In genomic region chr7:931871-932650, GRCh38 we compare ENCODE assay signal across 24 cellular contexts. TPM values are rescaled to one million over a fixed set of nuclear protein-coding genes. Genes with fewer than 3 reads are reported as not detected.
DNase-seq lines count a peak whose midpoint lies in the region; ATAC-seq and TF ChIP-seq lines count a peak whose summit lies in the region.
"Had no signal": no experiment of that assay in that cellular context is flagged by ENCODE, and none has a peak within 500 bp of the region (broad histone marks: within the 10 kb centered on the region; RNA-seq: fewer than 3 reads in every experiment).

No MANE protein-coding gene starts in this region.

- POLR2A ChIA-PET in activated CD4-positive, alpha-beta T cell treated with anti-CD3 and anti-CD28 coated beads for 36 hours (lab: Charles Lee): no interaction called here

- no peak overlapping the region for H3K4me3 ChIP-seq in BLaER1
- no peak overlapping the region for H3K4me3 ChIP-seq in Peyer's patch
- H3K4me3 ChIP-seq in sigmoid colon: no peak overlapping the region
- H3K4me3 ChIP-seq: body of pancreas, prostate gland, stomach, upper lobe of left lung had no signal

- H3K27me3 Mint-ChIP-seq in immature natural killer cell (ENCODE audit: low read depth in 3 of 3): peaks cover 15 to 28% (median 23%) of the 10 kb centered on the region in 3 donors
- no peaks in the 10 kb centered on the region for H3K27me3 Mint-ChIP-seq in activated CD4-positive, alpha-beta T cell treated with anti-CD3 and anti-CD28 coated beads for 36 hours
- H3K27me3 Mint-ChIP-seq: activated T-cell treated with anti-CD3 and anti-CD28 coated beads, Interleukin-2, amount 50 U/mL, for 24 hours had no signal

- peak overlapping the region in 4 of 6 donors; percentile 11 to 62 (median 48) for H3K27ac Mint-ChIP-seq in immature natural killer cell
- no peak overlapping the region for H3K27ac Mint-ChIP-seq in activated CD4-positive, alpha-beta T cell treated with anti-CD3 and anti-CD28 coated beads for 36 hours
- H3K27ac Mint-ChIP-seq: activated T-cell treated with anti-CD3 and anti-CD28 coated beads, Interleukin-2, amount 50 U/mL, for 24 hours; T-helper 1 cell treated with Interleukin-12 subunit alpha and Interleukin-12 subunit beta and Interleukin-4 antibody, amounts not matched to agents 30 μg/mL and 1 μg/mL, for 36 hours had no signal

- no peak for ATAC-seq in HG03378 (IDR thresholded peaks at IDR 0.05; ENCODE audit: unreplicated experiment)
- no peak for ATAC-seq in activated CD4-positive, alpha-beta T cell treated with anti-CD3 and anti-CD28 coated beads for 36 hours
- ATAC-seq: body of pancreas had no signal

- 91 to 92% methylated on average over 21 of the region's 21 CpGs for WGBS in sigmoid colon, 2 donors

- no peak overlapping the region for H3K9ac ChIP-seq in BLaER1
- H3K9ac ChIP-seq: SK-N-SH had no signal

- CTCF ChIA-PET in activated CD4-positive, alpha-beta T cell treated with anti-CD3 and anti-CD28 coated beads for 36 hours (lab: Charles Lee): no interaction called here

- peak overlapping the region; percentile 56; the same call in 1 of the 2 replicates for H3K27ac ChIP-seq in BLaER1
- H3K27ac ChIP-seq in Peyer's patch: no peak overlapping the region
- no peak overlapping the region for H3K27ac ChIP-seq in sigmoid colon
- H3K27ac ChIP-seq: body of pancreas, epithelial cell of prostate, prostate gland, RWPE1, stomach had no signal

- no peaks in the 10 kb centered on the region for H3K9me3 Mint-ChIP-seq in immature natural killer cell
- no peaks in the 10 kb centered on the region for H3K9me3 Mint-ChIP-seq in activated CD4-positive, alpha-beta T cell treated with anti-CD3 and anti-CD28 coated beads for 36 hours (ENCODE audit: low read depth)
- H3K9me3 Mint-ChIP-seq: T-helper 1 cell treated with Interleukin-12 subunit alpha and Interleukin-12 subunit beta and Interleukin-4 antibody, amounts not matched to agents 30 μg/mL and 1 μg/mL, for 36 hours had no signal

- H3K4me3 Mint-ChIP-seq in immature natural killer cell: no peak overlapping the region
- no peak overlapping the region for H3K4me3 Mint-ChIP-seq in activated CD4-positive, alpha-beta T cell treated with anti-CD3 and anti-CD28 coated beads for 36 hours
- H3K4me3 Mint-ChIP-seq: activated T-cell treated with anti-CD3 and anti-CD28 coated beads, Interleukin-2, amount 50 U/mL, for 24 hours; T-helper 1 cell treated with Interleukin-12 subunit alpha and Interleukin-12 subunit beta and Interleukin-4 antibody, amounts not matched to agents 30 μg/mL and 1 μg/mL, for 36 hours had no signal

- H4K20me1 ChIP-seq in BLaER1: peaks cover 20% of the 10 kb centered on the region; the same call in 1 of the 2 replicates

- TF ChIP-seq CTCF in Peyer's patch (IDR thresholded peaks at IDR 0.05): no peak
- TF ChIP-seq CTCF in sigmoid colon (IDR thresholded peaks at IDR 0.05): no peak

- peaks cover 0 to 8% (median 0%) of the 10 kb centered on the region in 3 donors for H3K36me3 Mint-ChIP-seq in immature natural killer cell
- no peaks in the 10 kb centered on the region for H3K36me3 Mint-ChIP-seq in activated CD4-positive, alpha-beta T cell treated with anti-CD3 and anti-CD28 coated beads for 36 hours (ENCODE audit: low read depth)

- intact Hi-C loops in sigmoid colon (cut with DNase I): no loop called here
- intact Hi-C loops in activated CD4-positive, alpha-beta T cell treated with anti-CD3 and anti-CD28 coated beads for 36 hours (cut with DNase I, micrococcal nuclease): no loop called here

- TF ChIP-seq POLR2A in Peyer's patch (IDR thresholded peaks at IDR 0.05): no peak
- no peak for TF ChIP-seq POLR2A in sigmoid colon (IDR thresholded peaks at IDR 0.05)

- peak overlapping the region; percentile 63 for H3K4me2 ChIP-seq in BLaER1
- H3K4me2 ChIP-seq: SK-N-SH had no signal

- no peaks in the 10 kb centered on the region for H3K9me3 ChIP-seq in BLaER1
- no peaks in the 10 kb centered on the region for H3K9me3 ChIP-seq in Peyer's patch
- H3K9me3 ChIP-seq in sigmoid colon: no peaks in the 10 kb centered on the region
- H3K9me3 ChIP-seq: body of pancreas, prostate gland, SK-N-SH, stomach, upper lobe of left lung had no signal

- no peaks in the 10 kb centered on the region for H3K27me3 ChIP-seq in BLaER1
- H3K27me3 ChIP-seq in Peyer's patch: no peaks in the 10 kb centered on the region
- H3K27me3 ChIP-seq in sigmoid colon: no peaks in the 10 kb centered on the region
- H3K27me3 ChIP-seq: body of pancreas, stomach, upper lobe of left lung had no signal

- peak in 2 of 3 donors; percentile 36 to 39 for DNase-seq in Peyer's patch
- no peak for DNase-seq in immature natural killer cell
- DNase-seq in sigmoid colon: peak; percentile 52
- no peak for DNase-seq in NCI-H69 (lab: John Stamatoyannopoulos, UW)
- no peak for DNase-seq in glomerular visceral epithelial cell (ENCODE audit: extremely low spot score)
- DNase-seq in activated CD4-positive, alpha-beta T cell treated with anti-CD3 and anti-CD28 coated beads for 36 hours: no peak
- DNase-seq: C1 segment of cervical spinal cord; cerebellar nuclear complex; effector CD4-positive, alpha-beta T cell; Kasumi-1; NCI-H1436 treated with DMSO at 0.1 percent for 48 hours; NCI-H82; SK-N-SH; stomach had no signal

- H3K4me1 ChIP-seq in BLaER1 (peaks cover 88% of the 10 kb centered on the region), Peyer's patch (peaks cover 0 to 15% (median 2%) of the 10 kb centered on the region in 4 donors), sigmoid colon (peaks cover 0 to 19% (median 13%) of the 10 kb centered on the region in 4 donors)
- H3K4me1 ChIP-seq: body of pancreas, prostate gland had no signal

- no peak for TF ChIP-seq EP300 in sigmoid colon (IDR thresholded peaks at IDR 0.05)

- H3K4me1 Mint-ChIP-seq in immature natural killer cell: peaks cover 49 to 56% of the 10 kb centered on the region in 2 donors
- peaks cover 29% of the 10 kb centered on the region for H3K4me1 Mint-ChIP-seq in activated CD4-positive, alpha-beta T cell treated with anti-CD3 and anti-CD28 coated beads for 36 hours

- H3K36me3 ChIP-seq in BLaER1 (peaks cover 18% of the 10 kb centered on the region; the same call in 1 of the 2 replicates), Peyer's patch (peaks cover 0 to 5% (median 0%) of the 10 kb centered on the region in 3 donors), sigmoid colon (peaks cover 0 to 5% (median 0%) of the 10 kb centered on the region in 4 donors)
- H3K36me3 ChIP-seq: prostate gland had no signal

RNA-seq across cellular contexts. Expression of gene ADAP1, which starts 22.4 kb away (rescaled TPM):
- 100 to 1,000 TPM; 102 to 146 (median 133) TPM for total RNA-seq in Peyer's patch
- 10 to 100 TPM; 49.7 to 72.1 (median 55.1) TPM for polyA plus RNA-seq in immature natural killer cell
- total RNA-seq in sigmoid colon: 10 to 100 TPM; 11.4 to 72.6 (median 28.9) TPM
- polyA plus RNA-seq in sigmoid colon: 100 to 1,000 TPM in 2 of 3 donors, 10 to 100 TPM in 1; 99.1 to 157 (median 109) TPM
- total RNA-seq in activated CD4-positive, alpha-beta T cell treated with anti-CD3 and anti-CD28 coated beads for 36 hours: 10 to 100 TPM; 13.1 to 14.8 TPM

RNA-seq across cellular contexts. Expression of gene COX19, which starts 43.3 kb away (rescaled TPM):
- total RNA-seq in Peyer's patch (10 to 100 TPM; 15.9 to 41.3 (median 24.7) TPM), sigmoid colon (10 to 100 TPM in 1 of 4 donors, 1 to 10 TPM in 3; 8.9 to 12.7 (median 9.3) TPM)
- polyA plus RNA-seq in immature natural killer cell (10 to 100 TPM; 12.7 to 24.0 (median 18.1) TPM), sigmoid colon (10 to 100 TPM in 1 of 3 donors, 1 to 10 TPM in 2; 5.1 to 11.5 (median 6.0) TPM)
- total RNA-seq in activated CD4-positive, alpha-beta T cell treated with anti-CD3 and anti-CD28 coated beads for 36 hours: 10 to 100 TPM; 11.3 to 14.6 TPM

RNA-seq across cellular contexts. Expression of gene CYP2W1, which starts 50.9 kb away (rescaled TPM):
- total RNA-seq in Peyer's patch (10 to 100 TPM in 1 of 4 donors, 1 to 10 TPM in 2, not detected in 1; 2.3 to 23.1 (median 2.5) TPM), sigmoid colon (under 1 TPM in 1 of 4 donors, not detected in 3; 0.83 TPM)
- polyA plus RNA-seq in immature natural killer cell (not detected), sigmoid colon (1 to 10 TPM in 1 of 3 donors, not detected in 2; 3.8 TPM)
- total RNA-seq in activated CD4-positive, alpha-beta T cell treated with anti-CD3 and anti-CD28 coated beads for 36 hours: not detected
- total RNA-seq: body of pancreas, glomerular endothelial cell, upper lobe of left lung had no signal

RNA-seq across cellular contexts. Expression of gene GET4, which starts 55.7 kb away (rescaled TPM):
- 10 to 100 TPM; 29.7 to 93.3 (median 56.8) TPM for total RNA-seq in Peyer's patch
- polyA plus RNA-seq in immature natural killer cell: 10 to 100 TPM; 25.3 to 35.6 (median 25.5) TPM
- total RNA-seq in sigmoid colon: 10 to 100 TPM; 20.3 to 32.4 (median 25.4) TPM
- polyA plus RNA-seq in sigmoid colon: 10 to 100 TPM; 25.8 to 51.4 (median 31.2) TPM
- total RNA-seq in activated CD4-positive, alpha-beta T cell treated with anti-CD3 and anti-CD28 coated beads for 36 hours: 10 to 100 TPM; 17.7 to 29.7 TPM

Comparison
In these comparisons a context has a peak if more than half of its experiments do, and no peak if none do; other contexts are left out.
1. DNase-seq: peak in Peyer's patch (2 of 3) and sigmoid colon (single experiment); none in immature natural killer cell (0 of 3), NCI-H69 (single experiment), glomerular visceral epithelial cell (single experiment) and activated CD4-positive, alpha-beta T cell treated with anti-CD3 and anti-CD28 coated beads for 36 hours (single experiment).